In genomic region chr12:64180951-64181350, GRCh38 we compare ENCODE assay signal across 3 cellular contexts.
TF ChIP-seq lines count a peak whose summit lies in the region.

No MANE protein-coding gene starts in this region.

TF ChIP-seq in liver, 16 proteins besides CTCF, POLR2A, EP300 and RAD21:
- TF ChIP-seq RXRA (IDR thresholded peaks at IDR 0.05) (no peak), ATF3 (IDR thresholded peaks at IDR 0.05) (no peak), YY1 (IDR thresholded peaks at IDR 0.05) (no peak), HNF4G (IDR thresholded peaks at IDR 0.05) (no peak), NR2F2 (IDR thresholded peaks at IDR 0.05) (peak; percentile 59)
- TF ChIP-seq, protein P1, sequence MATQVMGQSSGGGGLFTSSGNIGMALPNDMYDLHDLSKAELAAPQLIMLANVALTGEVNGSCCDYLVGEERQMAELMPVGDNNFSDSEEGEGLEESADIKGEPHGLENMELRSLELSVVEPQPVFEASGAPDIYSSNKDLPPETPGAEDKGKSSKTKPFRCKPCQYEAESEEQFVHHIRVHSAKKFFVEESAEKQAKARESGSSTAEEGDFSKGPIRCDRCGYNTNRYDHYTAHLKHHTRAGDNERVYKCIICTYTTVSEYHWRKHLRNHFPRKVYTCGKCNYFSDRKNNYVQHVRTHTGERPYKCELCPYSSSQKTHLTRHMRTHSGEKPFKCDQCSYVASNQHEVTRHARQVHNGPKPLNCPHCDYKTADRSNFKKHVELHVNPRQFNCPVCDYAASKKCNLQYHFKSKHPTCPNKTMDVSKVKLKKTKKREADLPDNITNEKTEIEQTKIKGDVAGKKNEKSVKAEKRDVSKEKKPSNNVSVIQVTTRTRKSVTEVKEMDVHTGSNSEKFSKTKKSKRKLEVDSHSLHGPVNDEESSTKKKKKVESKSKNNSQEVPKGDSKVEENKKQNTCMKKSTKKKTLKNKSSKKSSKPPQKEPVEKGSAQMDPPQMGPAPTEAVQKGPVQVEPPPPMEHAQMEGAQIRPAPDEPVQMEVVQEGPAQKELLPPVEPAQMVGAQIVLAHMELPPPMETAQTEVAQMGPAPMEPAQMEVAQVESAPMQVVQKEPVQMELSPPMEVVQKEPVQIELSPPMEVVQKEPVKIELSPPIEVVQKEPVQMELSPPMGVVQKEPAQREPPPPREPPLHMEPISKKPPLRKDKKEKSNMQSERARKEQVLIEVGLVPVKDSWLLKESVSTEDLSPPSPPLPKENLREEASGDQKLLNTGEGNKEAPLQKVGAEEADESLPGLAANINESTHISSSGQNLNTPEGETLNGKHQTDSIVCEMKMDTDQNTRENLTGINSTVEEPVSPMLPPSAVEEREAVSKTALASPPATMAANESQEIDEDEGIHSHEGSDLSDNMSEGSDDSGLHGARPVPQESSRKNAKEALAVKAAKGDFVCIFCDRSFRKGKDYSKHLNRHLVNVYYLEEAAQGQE (IDR thresholded peaks at IDR 0.05), result no peak

TF ChIP-seq in HepG2, 621 proteins besides CTCF, POLR2A, EP300 and RAD21:
- TF ChIP-seq KLF15 (CRISPR knock-in tag; IDR thresholded peaks at IDR 0.05; ENCODE audit: borderline replicate concordance), result no peak
TF ChIP-seq in HepG2: peak in this region for 0.

TF ChIP-seq in endothelial cell of umbilical vein, 7 proteins besides CTCF, POLR2A, EP300 and RAD21:
- no peak for TF ChIP-seq MYC (IDR thresholded peaks at IDR 0.05; ENCODE audit: low read depth, low read length)
- peak; percentile 27 for TF ChIP-seq GATA2 (IDR thresholded peaks at IDR 0.05; ENCODE audit: insufficient read depth, insufficient read length, low read depth, low read length)
